ENCODE assay signal across 17 cellular contexts in the genomic region with DNA sequence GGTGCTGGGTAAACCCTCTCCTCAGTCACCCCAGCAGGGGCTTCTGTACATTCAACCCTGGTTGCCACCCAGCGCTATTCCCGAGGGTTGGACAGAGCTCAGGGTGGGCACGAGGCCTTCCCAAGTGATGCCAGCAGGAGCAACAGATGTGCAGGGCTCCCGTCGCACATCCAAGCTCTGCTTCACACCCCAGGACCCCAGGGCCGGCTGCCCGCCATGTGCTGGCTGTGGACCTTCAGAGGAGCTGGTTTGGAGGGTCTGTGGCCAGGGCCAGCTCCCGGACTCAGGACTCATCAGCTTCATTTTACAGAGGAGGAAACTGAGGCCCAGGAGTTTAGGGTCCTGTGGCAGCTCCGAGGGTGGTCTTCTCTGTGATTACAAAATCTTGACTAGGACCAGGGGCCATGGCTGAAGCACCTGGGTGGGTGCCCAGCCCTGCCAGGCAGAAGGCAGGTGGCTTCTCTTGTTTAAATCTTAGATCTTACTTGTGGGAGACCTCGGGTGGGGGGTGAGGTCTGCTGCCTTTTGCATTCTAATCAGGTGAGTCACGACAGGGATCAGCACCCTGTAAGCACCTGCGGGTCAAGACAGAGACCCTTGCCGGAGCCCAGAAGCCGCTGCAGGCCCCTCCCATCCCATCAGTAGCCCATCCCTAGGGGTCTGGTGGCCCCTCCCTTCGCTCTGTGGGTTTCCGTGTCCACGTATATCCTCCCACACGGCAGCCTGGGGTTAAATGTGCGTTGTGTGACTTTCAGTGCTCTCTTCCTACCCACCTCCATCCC.
"Had no signal": no experiment of that assay in that cellular context is flagged by ENCODE, and none has a peak within 500 bp of the region (broad histone marks: within the 10 kb centered on the region; RNA-seq: fewer than 3 reads in every experiment).

No MANE protein-coding gene starts in this region.

- H3K27me3 Mint-ChIP-seq: activated T-cell treated with anti-CD3 and anti-CD28 coated beads, Interleukin-2, amount 50 U/mL, for 24 hours; memory B cell had no signal

- H3K9me3 ChIP-seq: heart right ventricle, left ventricle myocardium inferior, neutrophil, tibial nerve had no signal

- H3K36me3 ChIP-seq: cardiac muscle cell, left ventricle myocardium inferior, neutrophil, tibial nerve had no signal

- H3K4me3 Mint-ChIP-seq: activated CD8-positive, alpha-beta memory T cell treated with anti-CD3 and anti-CD28 coated beads, Interleukin-2, amount 10 ng/mL, durations not matched to agents 7 days and 5 days; activated T-cell treated with anti-CD3 and anti-CD28 coated beads, Interleukin-2, amount 50 U/mL, for 24 hours had no signal

- H3K4me1 Mint-ChIP-seq: activated CD8-positive, alpha-beta memory T cell treated with anti-CD3 and anti-CD28 coated beads, Interleukin-2, amount 10 ng/mL, durations not matched to agents 7 days and 5 days had no signal

- H3K9me3 Mint-ChIP-seq: activated CD4-positive, alpha-beta T cell treated with anti-CD3 and anti-CD28 coated beads, Interleukin-2, amount 10 ng/mL, durations not matched to agents 7 days and 5 days; activated T-cell treated with anti-CD3 and anti-CD28 coated beads, Interleukin-2, amount 50 U/mL, for 24 hours; memory B cell had no signal

- H3K4me3 ChIP-seq: cardiac muscle cell, coronary artery, heart right ventricle, left ventricle myocardium inferior, skin epidermis, tibial nerve had no signal

- H3K27ac ChIP-seq: cardiac muscle cell, coronary artery, heart right ventricle, left ventricle myocardium inferior, neutrophil, skin epidermis, tibial nerve had no signal

- ATAC-seq: activated CD8-positive, alpha-beta memory T cell treated with anti-CD3 and anti-CD28 coated beads, Interleukin-2, amount 10 ng/mL, durations not matched to agents 7 days and 5 days; heart right ventricle had no signal

- H3K27me3 ChIP-seq: cardiac muscle cell, tibial nerve had no signal

- DNase-seq: activated CD4-positive, alpha-beta T cell treated with anti-CD3 and anti-CD28 coated beads, Interleukin-2, amount 10 ng/mL, durations not matched to agents 7 days and 5 days; activated CD4-positive, CD25-positive, alpha-beta regulatory T cell; activated CD8-positive, alpha-beta memory T cell treated with anti-CD3 and anti-CD28 coated beads, Interleukin-2, amount 10 ng/mL, durations not matched to agents 7 days and 5 days; activated gamma-delta T cell treated with Interleukin-2 at 50 U/mL for 16 hours; activated T-cell treated with anti-CD3 and anti-CD28 coated beads, Interleukin-2, amount 50 U/mL, for 24 hours; effector CD4-positive, alpha-beta T cell; foreskin melanocyte; heart right ventricle; kidney; left ventricle myocardium inferior; T-helper 2 cell had no signal

- H3K36me3 Mint-ChIP-seq: activated CD8-positive, alpha-beta memory T cell treated with anti-CD3 and anti-CD28 coated beads, Interleukin-2, amount 10 ng/mL, durations not matched to agents 7 days and 5 days; memory B cell had no signal

- H3K27ac Mint-ChIP-seq: activated CD8-positive, alpha-beta memory T cell treated with anti-CD3 and anti-CD28 coated beads, Interleukin-2, amount 10 ng/mL, durations not matched to agents 7 days and 5 days; activated T-cell treated with anti-CD3 and anti-CD28 coated beads, Interleukin-2, amount 50 U/mL, for 24 hours; memory B cell had no signal
